9 cellular contexts compared by ENCODE assay signal in the genomic region with DNA sequence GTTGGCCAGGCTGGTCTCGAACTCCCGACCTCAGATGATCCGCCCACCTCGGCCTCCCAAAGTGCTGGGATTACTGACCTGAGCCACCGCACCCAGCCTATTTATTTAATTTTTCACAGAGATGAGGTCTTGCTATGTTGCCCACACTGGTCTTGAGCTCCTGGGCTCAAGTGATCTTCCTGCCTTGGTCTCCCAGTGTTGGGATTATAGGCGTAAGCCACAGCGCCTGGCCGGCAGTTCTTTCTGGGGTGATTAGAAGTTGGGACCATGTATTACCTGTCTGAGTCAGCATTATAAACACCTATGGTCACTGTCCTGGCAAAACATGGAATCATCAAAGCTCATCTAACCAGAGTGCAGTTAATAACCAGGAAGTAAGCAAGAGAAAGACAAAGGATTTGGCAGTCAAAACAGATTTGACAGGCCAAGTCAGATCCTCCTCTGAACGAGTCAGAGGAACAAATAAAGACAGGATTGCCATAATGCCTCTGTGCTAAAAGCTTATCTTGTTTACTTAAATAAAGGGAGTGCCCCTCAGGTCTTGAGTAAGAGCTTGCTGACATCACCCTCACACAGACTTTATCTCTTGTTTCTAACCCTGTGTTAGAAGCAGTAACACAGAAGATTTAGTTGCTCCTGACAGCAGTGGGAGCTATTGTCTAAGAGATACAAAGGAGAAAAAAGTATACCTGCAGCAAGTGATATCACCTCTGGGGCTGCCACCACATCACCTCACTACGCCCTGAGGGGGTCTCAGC. TPM values are rescaled to one million over a fixed set of nuclear protein-coding genes. Genes with fewer than 3 reads are reported as not detected.
A peak's percentile ranks its signal among the peaks of the same experiment; 100 is the strongest.
DNase-seq lines count a peak whose midpoint lies in the region; ATAC-seq and TF ChIP-seq lines count a peak whose summit lies in the region.
"Had no signal": no experiment of that assay in that cellular context is flagged by ENCODE, and none has a peak within 500 bp of the region (broad histone marks: within the 10 kb centered on the region; RNA-seq: fewer than 3 reads in every experiment).

No MANE protein-coding gene starts in this region.

- H3K27ac ChIP-seq in endodermal cell (ENCODE audit: low read depth, low read length) (no peak overlapping the region), osteoblast (ENCODE audit: low read depth, low read length) (peak overlapping the region; percentile 48)

- H3K9ac ChIP-seq in endodermal cell (ENCODE audit: extremely low read depth, low read length, poor library complexity, severe bottlenecking) = peak overlapping the region; percentile 51

- H3K4me1 ChIP-seq in endodermal cell (ENCODE audit: control insufficient read depth, insufficient read depth, low read length) = peaks cover 5% of the 10 kb centered on the region
- H3K4me1 ChIP-seq in osteoblast (ENCODE audit: insufficient read depth, low read length) = peaks cover 37% of the 10 kb centered on the region

- no peaks in the 10 kb centered on the region for H3K79me2 ChIP-seq in osteoblast (ENCODE audit: insufficient read depth, low read length)

- no peaks in the 10 kb centered on the region for H3K27me3 Mint-ChIP-seq in endodermal cell (ENCODE audit: insufficient read depth)

- WGBS in endodermal cell (ENCODE audit: insufficient coverage in 1 of 2, insufficient read length in 1 of 2), 2 experiments = 92 to 93% methylated on average over 8 to 10 of the region's 10 CpGs

- ATAC-seq in HG02870 (IDR thresholded peaks at IDR 0.05; ENCODE audit: unreplicated experiment) (no peak), HG02763 (IDR thresholded peaks at IDR 0.05; ENCODE audit: unreplicated experiment) (no peak)

- H3K9me3 ChIP-seq in endodermal cell (ENCODE audit: control insufficient read depth, low read length) (no peaks in the 10 kb centered on the region), osteoblast (ENCODE audit: low read depth, low read length) (no peaks in the 10 kb centered on the region)

- H3K4me3 Mint-ChIP-seq in endodermal cell = no peak overlapping the region

- no peaks in the 10 kb centered on the region for H4K20me1 ChIP-seq in osteoblast (ENCODE audit: insufficient read depth, low read length)

- peak; percentile 85 for DNase-seq in EL
- DNase-seq in NCI-H2196 treated with DMSO at 0.1 percent for 48 hours (lab: John Stamatoyannopoulos, UW; ENCODE audit: unreplicated experiment) = peak; percentile 81
- DNase-seq in endodermal cell = no peak
- no peak for DNase-seq in osteoblast (ENCODE audit: insufficient read length, low spot score, missing footprints)
- DNase-seq in superior temporal gyrus (ENCODE audit: extremely low spot score) = no peak
- DNase-seq in activated T-cell treated with anti-CD3 and anti-CD28 coated beads, Interleukin-2, amount 50 U/mL, for 1 hour = no peak

- H3K27me3 ChIP-seq in endodermal cell (ENCODE audit: control insufficient read depth, insufficient read depth, low read length, poor library complexity, severe bottlenecking) (no peaks in the 10 kb centered on the region), osteoblast (ENCODE audit: insufficient read depth, low read length) (no peaks in the 10 kb centered on the region)

- TF ChIP-seq CTCF in endodermal cell (conservative IDR thresholded peaks at IDR 0.05) (peak; percentile 32), osteoblast (IDR thresholded peaks at IDR 0.05; ENCODE audit: extremely low read depth, low read depth, low read length) (peak; percentile 35)

- H3K4me2 ChIP-seq in osteoblast (ENCODE audit: insufficient read depth, low read length) = peak overlapping the region; percentile 12

- peaks cover 26% of the 10 kb centered on the region for H3K4me1 Mint-ChIP-seq in endodermal cell

- no peaks in the 10 kb centered on the region for H3K9me3 Mint-ChIP-seq in endodermal cell

- H3K36me3 ChIP-seq in endodermal cell (ENCODE audit: control insufficient read depth, insufficient read depth, low read length) = no peaks in the 10 kb centered on the region
- peaks cover 8% of the 10 kb centered on the region for H3K36me3 ChIP-seq in osteoblast (ENCODE audit: insufficient read depth, low read length)

- peak overlapping the region; percentile 77 for H3K27ac Mint-ChIP-seq in endodermal cell

- no peak overlapping the region for H2AFZ ChIP-seq in osteoblast (ENCODE audit: low read length)

- H3K4me3 ChIP-seq in endodermal cell (ENCODE audit: low read length) (no peak overlapping the region), osteoblast (ENCODE audit: insufficient read depth, low read length) (no peak overlapping the region)

- H3K36me3 Mint-ChIP-seq in endodermal cell (ENCODE audit: low read depth) = peaks cover 6% of the 10 kb centered on the region

RNA-seq across cellular contexts. Expression of gene SERPIND1, which starts 3.7 kb away (rescaled TPM):
- total RNA-seq in endodermal cell (not detected), osteoblast (not detected in 2 replicates)
- not detected for polyA plus RNA-seq in endodermal cell (2013, experiment 1 of 2)
- polyA plus RNA-seq in endodermal cell (2013, experiment 2 of 2) = not detected
- total RNA-seq: H1 had no signal
- polyA plus RNA-seq: H1 had no signal

Comparison
In these comparisons a context has a peak if more than half of its experiments do, and no peak if none do; other contexts are left out.
1. DNase-seq: peak in EL (single experiment) and NCI-H2196 treated with DMSO at 0.1 percent for 48 hours (single experiment); none in endodermal cell (single experiment), osteoblast (single experiment), superior temporal gyrus (single experiment) and activated T-cell treated with anti-CD3 and anti-CD28 coated beads, Interleukin-2, amount 50 U/mL, for 1 hour (single experiment).